Comparison of ENCODE assay signal across 15 cellular contexts in the genomic region with DNA sequence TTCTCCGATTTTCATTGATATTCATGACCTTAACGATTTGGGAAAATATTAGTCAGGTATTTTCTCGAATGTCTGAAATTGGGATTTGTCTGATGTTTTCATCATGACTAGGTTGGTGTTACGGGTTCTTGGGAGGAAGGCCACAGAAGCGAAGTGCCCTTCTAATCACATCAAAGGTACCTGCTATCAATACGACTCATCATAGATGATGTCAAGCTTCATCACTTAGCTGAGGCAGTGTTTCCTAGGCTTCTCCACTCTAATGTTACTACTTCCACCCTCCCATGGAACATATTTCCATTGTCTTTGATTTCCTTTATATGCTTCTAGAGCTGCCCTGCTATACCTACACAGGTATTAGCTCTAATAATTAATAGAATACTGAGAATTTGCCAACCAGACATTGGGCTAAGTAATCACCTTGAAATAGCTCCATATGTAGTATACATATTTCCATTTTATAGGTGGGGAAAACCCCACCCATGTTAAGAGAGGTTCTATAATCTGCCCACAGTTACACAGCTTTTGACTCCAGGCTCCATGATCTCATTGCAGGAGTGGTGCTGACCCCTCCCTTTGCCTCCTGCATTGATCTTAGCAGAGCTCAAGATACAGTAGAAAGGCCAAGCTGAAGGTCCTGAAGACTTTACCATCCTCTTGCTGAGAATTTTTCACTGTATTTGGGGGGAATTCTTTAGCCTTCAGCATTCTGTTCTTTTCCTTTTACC.
A peak's percentile ranks its signal among the peaks of the same experiment; 100 is the strongest.
DNase-seq lines count a peak whose midpoint lies in the region; ATAC-seq and TF ChIP-seq lines count a peak whose summit lies in the region.
"Had no signal": no experiment of that assay in that cellular context is flagged by ENCODE, and none has a peak within 500 bp of the region (broad histone marks: within the 10 kb centered on the region; RNA-seq: fewer than 3 reads in every experiment).

No MANE protein-coding gene starts in this region.

- H3K4me3 ChIP-seq in epithelial cell of esophagus (ENCODE audit: low read length) = no peak overlapping the region
- H3K4me3 ChIP-seq: BLaER1 treated with 17β-estradiol and CSF1 and Interleukin-3, amounts not matched to agents 10 nM and 100 nM; GM12878; GM23248 had no signal

- CTCF ChIA-PET in activated CD8-positive, alpha-beta T cell treated with anti-CD3 and anti-CD28 coated beads for 36 hours (lab: Charles Lee) = interaction anchor here (2.0 kb wide), 1 partner anchor 20 kb away, joined by 9 read pairs; no protein-coding TSS in a partner anchor
- CTCF ChIA-PET in activated CD8-positive, alpha-beta T cell treated with anti-CD3 and anti-CD28 coated beads, Interleukin-2, amount 10 ng/mL, durations not matched to agents 7 days and 5 days (lab: Charles Lee) = interaction anchor here (1.2 kb wide), 1 partner anchor 19 kb away, joined by 3 read pairs; no protein-coding TSS in a partner anchor

- no peaks in the 10 kb centered on the region for H3K36me3 Mint-ChIP-seq in activated CD8-positive, alpha-beta T cell treated with anti-CD3 and anti-CD28 coated beads for 36 hours (ENCODE audit: low read depth)
- H3K36me3 Mint-ChIP-seq in activated CD8-positive, alpha-beta T cell treated with anti-CD3 and anti-CD28 coated beads, Interleukin-2, amount 10 ng/mL, durations not matched to agents 7 days and 5 days (ENCODE audit: low read depth) = no peaks in the 10 kb centered on the region
- H3K36me3 Mint-ChIP-seq: CD4-positive, CD25-positive, alpha-beta regulatory T cell had no signal

- no peak for TF ChIP-seq CTCF in activated CD8-positive, alpha-beta T cell treated with anti-CD3 and anti-CD28 coated beads for 36 hours (IDR thresholded peaks at IDR 0.05)
- no peak for TF ChIP-seq CTCF in epithelial cell of esophagus (IDR thresholded peaks at IDR 0.05; ENCODE audit: insufficient read depth, low read depth, low read length, missing control alignments)

- peaks cover 4% of the 10 kb centered on the region for H3K27me3 Mint-ChIP-seq in activated CD8-positive, alpha-beta T cell treated with anti-CD3 and anti-CD28 coated beads for 36 hours
- H3K27me3 Mint-ChIP-seq in activated CD8-positive, alpha-beta T cell treated with anti-CD3 and anti-CD28 coated beads, Interleukin-2, amount 10 ng/mL, durations not matched to agents 7 days and 5 days (ENCODE audit: low read depth) = no peaks in the 10 kb centered on the region
- peaks cover 18% of the 10 kb centered on the region for H3K27me3 Mint-ChIP-seq in stimulated activated naive CD8-positive, alpha-beta T cell treated with anti-CD3 and anti-CD28 coated beads, Interleukin-15, amount 100 ng/mL, for 72 hours

- no peak overlapping the region for H3K4me3 Mint-ChIP-seq in activated CD8-positive, alpha-beta T cell treated with anti-CD3 and anti-CD28 coated beads for 36 hours
- H3K4me3 Mint-ChIP-seq in activated CD8-positive, alpha-beta T cell treated with anti-CD3 and anti-CD28 coated beads, Interleukin-2, amount 10 ng/mL, durations not matched to agents 7 days and 5 days = no peak overlapping the region
- H3K4me3 Mint-ChIP-seq in stimulated activated naive CD8-positive, alpha-beta T cell treated with anti-CD3 and anti-CD28 coated beads, Interleukin-15, amount 100 ng/mL, for 72 hours = no peak overlapping the region
- H3K4me3 Mint-ChIP-seq: CD4-positive, CD25-positive, alpha-beta regulatory T cell had no signal

- H3K4me1 Mint-ChIP-seq in activated CD8-positive, alpha-beta T cell treated with anti-CD3 and anti-CD28 coated beads for 36 hours (ENCODE audit: low read depth) = peaks cover 2% of the 10 kb centered on the region
- no peaks in the 10 kb centered on the region for H3K4me1 Mint-ChIP-seq in activated CD8-positive, alpha-beta T cell treated with anti-CD3 and anti-CD28 coated beads, Interleukin-2, amount 10 ng/mL, durations not matched to agents 7 days and 5 days (ENCODE audit: low read depth)
- H3K4me1 Mint-ChIP-seq in stimulated activated naive CD8-positive, alpha-beta T cell treated with anti-CD3 and anti-CD28 coated beads, Interleukin-15, amount 100 ng/mL, for 72 hours = no peaks in the 10 kb centered on the region
- H3K4me1 Mint-ChIP-seq: CD4-positive, CD25-positive, alpha-beta regulatory T cell had no signal

- ATAC-seq in activated CD8-positive, alpha-beta T cell treated with anti-CD3 and anti-CD28 coated beads for 36 hours = peak; percentile 47
- ATAC-seq in activated CD8-positive, alpha-beta T cell treated with anti-CD3 and anti-CD28 coated beads, Interleukin-2, amount 10 ng/mL, durations not matched to agents 7 days and 5 days = no peak
- ATAC-seq in stimulated activated naive CD8-positive, alpha-beta T cell treated with anti-CD3 and anti-CD28 coated beads, Interleukin-15, amount 100 ng/mL, for 72 hours = peak; percentile 39
- ATAC-seq: GM12878 had no signal

- H3K27ac Mint-ChIP-seq in activated CD8-positive, alpha-beta T cell treated with anti-CD3 and anti-CD28 coated beads for 36 hours = no peak overlapping the region
- H3K27ac Mint-ChIP-seq in activated CD8-positive, alpha-beta T cell treated with anti-CD3 and anti-CD28 coated beads, Interleukin-2, amount 10 ng/mL, durations not matched to agents 7 days and 5 days = no peak overlapping the region
- peak overlapping the region in 1 of 2 donors; percentile 85 for H3K27ac Mint-ChIP-seq in stimulated activated naive CD8-positive, alpha-beta T cell treated with anti-CD3 and anti-CD28 coated beads, Interleukin-15, amount 100 ng/mL, for 72 hours
- H3K27ac Mint-ChIP-seq: CD4-positive, CD25-positive, alpha-beta regulatory T cell had no signal

- H3K9me3 Mint-ChIP-seq in activated CD8-positive, alpha-beta T cell treated with anti-CD3 and anti-CD28 coated beads for 36 hours = no peaks in the 10 kb centered on the region
- H3K9me3 Mint-ChIP-seq in activated CD8-positive, alpha-beta T cell treated with anti-CD3 and anti-CD28 coated beads, Interleukin-2, amount 10 ng/mL, durations not matched to agents 7 days and 5 days (ENCODE audit: insufficient read depth) = no peaks in the 10 kb centered on the region
- no peaks in the 10 kb centered on the region for H3K9me3 Mint-ChIP-seq in stimulated activated naive CD8-positive, alpha-beta T cell treated with anti-CD3 and anti-CD28 coated beads, Interleukin-15, amount 100 ng/mL, for 72 hours

- POLR2A ChIA-PET in activated CD8-positive, alpha-beta T cell treated with anti-CD3 and anti-CD28 coated beads for 36 hours (lab: Charles Lee) = no interaction called here
- POLR2A ChIA-PET in activated CD8-positive, alpha-beta T cell treated with anti-CD3 and anti-CD28 coated beads, Interleukin-2, amount 10 ng/mL, durations not matched to agents 7 days and 5 days (lab: Charles Lee) = no interaction called here

- DNase-seq in activated CD8-positive, alpha-beta T cell treated with anti-CD3 and anti-CD28 coated beads for 36 hours = no peak
- no peak for DNase-seq in activated CD8-positive, alpha-beta T cell treated with anti-CD3 and anti-CD28 coated beads, Interleukin-2, amount 10 ng/mL, durations not matched to agents 7 days and 5 days
- DNase-seq in NCI-H226 = peak; percentile 9
- DNase-seq in epithelial cell of esophagus (ENCODE audit: low read depth) = peak; percentile 24
- no peak for DNase-seq in stimulated activated naive CD8-positive, alpha-beta T cell treated with anti-CD3 and anti-CD28 coated beads, Interleukin-15, amount 100 ng/mL, for 72 hours
- DNase-seq in SHP77 (lab: John Stamatoyannopoulos, UW) = no peak
- no peak for DNase-seq in A172 (ENCODE audit: low spot score)
- DNase-seq: 8988T; ACHN; CD4-positive, CD25-positive, alpha-beta regulatory T cell; DMS53; GM23248; H7 had no signal

- intact Hi-C loops in activated CD8-positive, alpha-beta T cell treated with anti-CD3 and anti-CD28 coated beads for 36 hours (cut with micrococcal nuclease) = no loop called here

Comparison
In these comparisons a context has a peak if more than half of its experiments do, and no peak if none do; other contexts are left out.
1. DNase-seq: peak in NCI-H226 (single experiment) and epithelial cell of esophagus (single experiment); none in activated CD8-positive, alpha-beta T cell treated with anti-CD3 and anti-CD28 coated beads for 36 hours (single experiment), activated CD8-positive, alpha-beta T cell treated with anti-CD3 and anti-CD28 coated beads, Interleukin-2, amount 10 ng/mL, durations not matched to agents 7 days and 5 days (single experiment), stimulated activated naive CD8-positive, alpha-beta T cell treated with anti-CD3 and anti-CD28 coated beads, Interleukin-15, amount 100 ng/mL, for 72 hours (0 of 2), SHP77 (0 of 2) and A172 (single experiment).